ENCODE assay signal across 16 cellular contexts in the genomic region with DNA sequence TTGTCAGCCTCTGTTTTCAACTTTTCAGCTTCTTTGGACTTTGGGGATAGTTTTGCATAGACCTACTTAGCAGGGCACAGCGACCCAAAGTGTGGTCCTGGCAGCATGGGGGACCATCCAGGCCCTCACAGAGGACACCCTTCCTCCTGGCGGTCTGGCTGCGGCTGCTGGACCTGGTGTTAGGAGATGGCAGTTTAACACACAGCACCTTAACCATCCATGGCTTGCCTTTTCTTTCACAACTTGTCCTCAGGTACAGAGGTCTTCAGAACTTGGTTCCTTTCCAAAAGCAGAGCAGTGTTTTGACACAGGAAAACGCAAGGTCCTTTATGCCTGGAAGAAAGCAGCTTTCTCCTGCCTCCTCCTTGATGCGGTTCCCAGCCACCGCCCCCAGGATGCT.
"Had no signal": no experiment of that assay in that cellular context is flagged by ENCODE, and none has a peak within 500 bp of the region (broad histone marks: within the 10 kb centered on the region; RNA-seq: fewer than 3 reads in every experiment).

No MANE protein-coding gene starts in this region.

- H3K9me3 ChIP-seq: neutrophil, right atrium auricular region, SJSA1 had no signal

- H3K27me3 Mint-ChIP-seq: activated naive CD8-positive, alpha-beta T cell; activated T-cell treated with anti-CD3 and anti-CD28 coated beads, Interleukin-2, amount 50 U/mL, for 24 hours had no signal

- H3K4me1 ChIP-seq: SJSA1 had no signal

- H3K27ac Mint-ChIP-seq: activated T-cell treated with anti-CD3 and anti-CD28 coated beads, Interleukin-2, amount 50 U/mL, for 24 hours; WTC11 had no signal

- DNase-seq: activated CD4-positive, alpha-beta T cell treated with anti-CD3 and anti-CD28 coated beads for 48 hours; activated effector memory CD4-positive, alpha-beta T cell treated with anti-CD3 and anti-CD28 coated beads, Interleukin-2, amount 50 U/mL, for 16 hours; activated T-cell treated with anti-CD3 and anti-CD28 coated beads, Interleukin-2, amount 50 U/mL, for 24 hours; anterior cingulate cortex; foreskin melanocyte; heart right ventricle; posterior cingulate gyrus; stimulated activated CD4-positive, alpha-beta T cell treated with anti-CD3 and anti-CD28 coated beads, Interleukin-1b, Interleukin-23, amount 100 ng/mL, for 48 hours; stimulated activated naive CD4-positive, alpha-beta T cell; substantia nigra had no signal

- H3K27ac ChIP-seq: neutrophil, SJSA1 had no signal

- H3K36me3 Mint-ChIP-seq: mesothelial cell of epicardium, WTC11 had no signal

- H3K4me3 Mint-ChIP-seq: activated naive CD8-positive, alpha-beta T cell; activated T-cell treated with anti-CD3 and anti-CD28 coated beads, Interleukin-2, amount 50 U/mL, for 24 hours; mesothelial cell of epicardium; WTC11 had no signal

- H3K36me3 ChIP-seq: heart right ventricle, neutrophil, right atrium auricular region, SJSA1 had no signal

- ATAC-seq: WTC11 had no signal

- H3K27me3 ChIP-seq: neutrophil, right atrium auricular region, SJSA1 had no signal

- H3K4me3 ChIP-seq: heart right ventricle, right atrium auricular region, SJSA1 had no signal
